ENCODE assay signal across 18 cellular contexts in genomic region chr10:92177546-92177945, GRCh38.
"Had no signal": no experiment of that assay in that cellular context is flagged by ENCODE, and none has a peak within 500 bp of the region (broad histone marks: within the 10 kb centered on the region; RNA-seq: fewer than 3 reads in every experiment).

No MANE protein-coding gene starts in this region.

- H3K27ac ChIP-seq: esophagus squamous epithelium, heart left ventricle, neutrophil, psoas muscle, right lobe of liver, tibial artery, upper lobe of left lung, uterus had no signal

- H3K36me3 ChIP-seq: uterus had no signal

- H3K36me3 Mint-ChIP-seq: stimulated activated effector memory CD8-positive, alpha-beta T cell treated with anti-CD3 and anti-CD28 coated beads, Interleukin-12 subunit alpha, Interleukin-12 subunit beta, amount 100 ng/mL, for 72 hours had no signal

- H3K9me3 Mint-ChIP-seq: dendritic cell treated with granulocyte-macrophage colony-stimulating factor and Interleukin-4, amounts not matched to agents 40 ng/mL and 50 ng/mL, for 4 days; nephron progenitor cell; stimulated activated effector memory CD8-positive, alpha-beta T cell treated with anti-CD3 and anti-CD28 coated beads, Interleukin-12 subunit alpha, Interleukin-12 subunit beta, amount 100 ng/mL, for 72 hours had no signal

- H3K4me1 ChIP-seq: right lobe of liver, uterus had no signal

- H3K4me3 Mint-ChIP-seq: dendritic cell treated with granulocyte-macrophage colony-stimulating factor and Interleukin-4, amounts not matched to agents 40 ng/mL and 50 ng/mL, for 4 days; naive thymus-derived CD4-positive, alpha-beta T cell; nephron progenitor cell; stimulated activated effector memory CD8-positive, alpha-beta T cell treated with anti-CD3 and anti-CD28 coated beads, Interleukin-12 subunit alpha, Interleukin-12 subunit beta, amount 100 ng/mL, for 72 hours had no signal

- H3K9me3 ChIP-seq: esophagus squamous epithelium, neutrophil, psoas muscle, right lobe of liver, tibial artery, upper lobe of left lung, uterus had no signal

- H3K4me3 ChIP-seq: esophagus squamous epithelium, heart left ventricle, psoas muscle, right lobe of liver, tibial artery, upper lobe of left lung, uterus had no signal

- ATAC-seq: heart left ventricle; naive thymus-derived CD4-positive, alpha-beta T cell; psoas muscle; right lobe of liver; stimulated activated effector memory CD8-positive, alpha-beta T cell treated with anti-CD3 and anti-CD28 coated beads, Interleukin-12 subunit alpha, Interleukin-12 subunit beta, amount 100 ng/mL, for 72 hours; stimulated activated naive CD8-positive, alpha-beta T cell treated with anti-CD3 and anti-CD28 coated beads, Interleukin-15, Interleukin-2, amounts not matched to agents 100 U/mL and 50 U/mL, for 24 hours had no signal

- H3K27me3 ChIP-seq: esophagus squamous epithelium, heart left ventricle, neutrophil, right lobe of liver, tibial artery, upper lobe of left lung, uterus had no signal

- H3K27ac Mint-ChIP-seq: dendritic cell treated with granulocyte-macrophage colony-stimulating factor and Interleukin-4, amounts not matched to agents 40 ng/mL and 50 ng/mL, for 4 days; naive thymus-derived CD4-positive, alpha-beta T cell; nephron progenitor cell; stimulated activated effector memory CD8-positive, alpha-beta T cell treated with anti-CD3 and anti-CD28 coated beads, Interleukin-12 subunit alpha, Interleukin-12 subunit beta, amount 100 ng/mL, for 72 hours had no signal

- H3K4me1 Mint-ChIP-seq: nephron progenitor cell; stimulated activated effector memory CD8-positive, alpha-beta T cell treated with anti-CD3 and anti-CD28 coated beads, Interleukin-12 subunit alpha, Interleukin-12 subunit beta, amount 100 ng/mL, for 72 hours had no signal

- DNase-seq: esophagus squamous epithelium; heart left ventricle; hippocampal formation; kidney glomerular epithelial cell; naive thymus-derived CD4-positive, alpha-beta T cell; nephron progenitor cell; psoas muscle; retina; right lobe of liver; stimulated activated CD4-positive, alpha-beta T cell treated with anti-CD3 and anti-CD28 coated beads, Interleukin-4, amount 100 ng/mL, for 1 hour; stimulated activated CD8-positive, alpha-beta memory T cell treated with anti-CD3 and anti-CD28 coated beads, Interleukin-4, amount 100 ng/mL, for 48 hours; stimulated activated naive CD8-positive, alpha-beta T cell treated with anti-CD3 and anti-CD28 coated beads, Interleukin-15, Interleukin-2, amounts not matched to agents 100 U/mL and 50 U/mL, for 24 hours; tibial artery; upper lobe of left lung; uterus had no signal

- H3K27me3 Mint-ChIP-seq: dendritic cell treated with granulocyte-macrophage colony-stimulating factor and Interleukin-4, amounts not matched to agents 40 ng/mL and 50 ng/mL, for 4 days; naive thymus-derived CD4-positive, alpha-beta T cell had no signal
